ENCODE assay signal across 24 cellular contexts in genomic region chr5:54695198-54695966, GRCh38.
DNase-seq lines count a peak whose midpoint lies in the region; ATAC-seq, FAIRE-seq and TF ChIP-seq lines count a peak whose summit lies in the region.
"Had no signal": no experiment of that assay in that cellular context is flagged by ENCODE, and none has a peak within 500 bp of the region (broad histone marks: within the 10 kb centered on the region; RNA-seq: fewer than 3 reads in every experiment).

No MANE protein-coding gene starts in this region.

- DNase-seq in DMS79 (lab: John Stamatoyannopoulos, UW) (peak; percentile 36), HTR-8/SVneo (ENCODE audit: insufficient read length, low spot score) (no peak), hepatocyte (ENCODE audit: low spot score) (no peak), thoracic aorta (ENCODE audit: low spot score) (no peak), breast epithelium (ENCODE audit: low spot score in 2 of 2) (no peak), psoas muscle (no peak)
- DNase-seq: DND-41, Karpas-422, MV-4-11, NCI-H1417, NCI-H1694 treated with DMSO at 0.1 percent for 48 hours, NCI-H2107, NCI-H2227 treated with DMSO at 0.1 percent for 48 hours, NCI-H510A treated with DMSO at 0.1 percent for 48 hours, NCI-H82, Peyer's patch, SJCRH30, T-cell had no signal

- H3K27me3 ChIP-seq in hepatocyte (no peaks in the 10 kb centered on the region), thoracic aorta (replicated peaks; ENCODE audit: insufficient read depth) (no peaks in the 10 kb centered on the region), breast epithelium (no peaks in the 10 kb centered on the region), psoas muscle (ENCODE audit: insufficient read depth in 3 of 3, low read length in 2 of 3) (no peaks in the 10 kb centered on the region)
- H3K27me3 ChIP-seq: Peyer's patch, SJCRH30 had no signal

- H3K4me3 ChIP-seq in hepatocyte (no peak overlapping the region), thoracic aorta (no peak overlapping the region), breast epithelium (no peak overlapping the region), psoas muscle (no peak overlapping the region)
- H3K4me3 ChIP-seq: A549, GM12878, GM23338, HAP-1, Peyer's patch, SJCRH30 had no signal

- no peak for ATAC-seq in thoracic aorta (ENCODE audit: insufficient number of reproducible peaks, low FRiP score, low read depth)
- ATAC-seq in HG02870 (IDR thresholded peaks at IDR 0.05; ENCODE audit: unreplicated experiment): no peak
- no peak for ATAC-seq in psoas muscle
- ATAC-seq: A549, GM12878, GM23338, T-cell had no signal

- H4K20me1 ChIP-seq in hepatocyte (ENCODE audit: insufficient read depth, poor library complexity, severe bottlenecking): no peaks in the 10 kb centered on the region

- H3K9me3 ChIP-seq in hepatocyte (ENCODE audit: low read depth) (no peaks in the 10 kb centered on the region), thoracic aorta (no peaks in the 10 kb centered on the region), breast epithelium (no peaks in the 10 kb centered on the region), psoas muscle (no peaks in the 10 kb centered on the region)
- H3K9me3 ChIP-seq: A549, HAP-1, Peyer's patch, SJCRH30 had no signal

- no peaks in the 10 kb centered on the region for H3K79me2 ChIP-seq in hepatocyte

- H3K9me2 ChIP-seq in hepatocyte (replicated peaks; ENCODE audit: insufficient read depth): no peaks in the 10 kb centered on the region

- TF ChIP-seq CTCF in hepatocyte (IDR thresholded peaks at IDR 0.05; ENCODE audit: poor library complexity) (no peak), thoracic aorta (IDR thresholded peaks at IDR 0.05) (no peak), breast epithelium (IDR thresholded peaks at IDR 0.05) (no peak), psoas muscle (IDR thresholded peaks at IDR 0.05) (no peak)

- H3K4me2 ChIP-seq in hepatocyte: no peak overlapping the region
- H3K4me2 ChIP-seq: A549, GM23338 had no signal

- H3K27ac ChIP-seq in hepatocyte: peak overlapping the region; percentile 62
- H3K27ac ChIP-seq in thoracic aorta: peak overlapping the region; percentile 68 to 87
- no peak overlapping the region for H3K27ac ChIP-seq in breast epithelium
- H3K27ac ChIP-seq in psoas muscle: no peak overlapping the region
- H3K27ac ChIP-seq: A549, Peyer's patch, SJCRH30 had no signal

- H2AFZ ChIP-seq in hepatocyte: no peak overlapping the region
- H2AFZ ChIP-seq: GM23338 had no signal

- WGBS in hepatocyte (ENCODE audit: low lambda C conversion rate, missing lambda C conversion rate): 81% methylated on average over 5 of the region's 5 CpGs
- 75 to 95% (median 92%) methylated on average over 5 of the region's 5 CpGs for WGBS in psoas muscle, 3 donors

- peaks cover 7% of the 10 kb centered on the region for H3K4me1 ChIP-seq in hepatocyte (ENCODE audit: insufficient read depth)
- H3K4me1 ChIP-seq in thoracic aorta (ENCODE audit: control insufficient read depth in 1 of 2, low read depth in 2 of 2): peaks cover 47 to 97% of the 10 kb centered on the region in 2 donors
- H3K4me1 ChIP-seq in breast epithelium: no peaks in the 10 kb centered on the region
- no peaks in the 10 kb centered on the region for H3K4me1 ChIP-seq in psoas muscle
- H3K4me1 ChIP-seq: A549, HAP-1, Peyer's patch had no signal

- H3K36me3 ChIP-seq in hepatocyte (replicated peaks; ENCODE audit: insufficient read depth, low read depth) (no peaks in the 10 kb centered on the region), thoracic aorta (no peaks in the 10 kb centered on the region), breast epithelium (no peaks in the 10 kb centered on the region), psoas muscle (ENCODE audit: insufficient read depth in 1 of 2, low read depth in 1 of 2) (no peaks in the 10 kb centered on the region)
- H3K36me3 ChIP-seq: HAP-1, Peyer's patch, SJCRH30 had no signal

- intact Hi-C loops in breast epithelium (cut with DNase I; ENCODE audit: low total_unique reads): no loop called here
- intact Hi-C loops in psoas muscle (cut with DNase I): no loop called here

- peak; percentile 81 for FAIRE-seq in HTR-8/SVneo (lab: Jason Lieb, UNC)
- FAIRE-seq: A549, D721Med, GM12878 had no signal

- no peak for TF ChIP-seq POLR2A in breast epithelium (IDR thresholded peaks at IDR 0.05)

Comparison
In these comparisons a context has a peak if more than half of its experiments do, and no peak if none do; other contexts are left out.
1. H3K27ac ChIP-seq: peak in hepatocyte (single experiment) and thoracic aorta (2 of 2); none in breast epithelium (0 of 2) and psoas muscle (single experiment).